In genomic region chr2:238059505-238059904, GRCh38 we compare ENCODE assay signal across 10 cellular contexts. TPM values are rescaled to one million over a fixed set of nuclear protein-coding genes. Genes with fewer than 3 reads are reported as not detected.
DNase-seq lines count a peak whose midpoint lies in the region; ATAC-seq and TF ChIP-seq lines count a peak whose summit lies in the region.
"Had no signal": no experiment of that assay in that cellular context is flagged by ENCODE, and none has a peak within 500 bp of the region (broad histone marks: within the 10 kb centered on the region; RNA-seq: fewer than 3 reads in every experiment).

No MANE protein-coding gene starts in this region.

- peaks cover 24% of the 10 kb centered on the region for H3K4me1 Mint-ChIP-seq in endothelial cell (ENCODE audit: unreplicated experiment)
- peaks cover 32% of the 10 kb centered on the region for H3K4me1 Mint-ChIP-seq in progenitor cell of endocrine pancreas (ENCODE audit: low read depth)

- H3K4me3 Mint-ChIP-seq in endothelial cell (ENCODE audit: unreplicated experiment) (peak overlapping the region; percentile 93), progenitor cell of endocrine pancreas (ENCODE audit: low read depth) (peak overlapping the region; percentile 82)

- no peaks in the 10 kb centered on the region for H3K9me2 ChIP-seq in SK-N-SH

- H3K36me3 Mint-ChIP-seq in endothelial cell (ENCODE audit: low read depth, unreplicated experiment): peaks cover 9% of the 10 kb centered on the region
- H3K36me3 Mint-ChIP-seq in progenitor cell of endocrine pancreas (ENCODE audit: insufficient read depth): peaks cover 1% of the 10 kb centered on the region

- peak overlapping the region; percentile 78; the same call in 1 of the 2 replicates for H3K4me2 ChIP-seq in SK-N-SH

- peaks cover 5 to 13% of the 10 kb centered on the region in 2 experiments; a peak in 3 of 4 replicates for H3K4me1 ChIP-seq in SK-N-SH (ENCODE audit: control insufficient read depth in 1 of 2, insufficient read depth in 2 of 2, low read depth in 1 of 2, low read length in 1 of 2)
- no peaks in the 10 kb centered on the region for H3K4me1 ChIP-seq in aorta (ENCODE audit: control insufficient read depth in 1 of 2, insufficient read depth in 2 of 2, low read length in 2 of 2)

- H3K4me3 ChIP-seq in SK-N-SH (ENCODE audit: low read depth in 2 of 2, low read length in 1 of 2) (peak overlapping the region; percentile 71 to 88; a peak in 3 of 4 replicates), aorta (ENCODE audit: low read length in 2 of 2) (no peak overlapping the region)

- H3K9me3 Mint-ChIP-seq in endothelial cell (ENCODE audit: unreplicated experiment) (no peaks in the 10 kb centered on the region), progenitor cell of endocrine pancreas (ENCODE audit: low read depth) (peaks cover 2% of the 10 kb centered on the region)

- POLR2A ChIA-PET in SK-N-SH (lab: Yijun Ruan, JAX): interaction anchor here (1.5 kb wide), 1 partner anchor 17 kb away, joined by 3 read pairs; no protein-coding TSS in a partner anchor

- H3K27me3 Mint-ChIP-seq in endothelial cell (ENCODE audit: unreplicated experiment): peaks cover 5% of the 10 kb centered on the region
- peaks cover 3% of the 10 kb centered on the region for H3K27me3 Mint-ChIP-seq in progenitor cell of endocrine pancreas

- H3K27ac ChIP-seq in SK-N-SH (ENCODE audit: low read depth in 2 of 2, low read length in 1 of 2): peak overlapping the region in 1 of 2 experiments; percentile 79; a peak in 1 of 4 replicates
- no peak overlapping the region for H3K27ac ChIP-seq in aorta (ENCODE audit: low read depth in 1 of 2, low read length in 2 of 2)

- H2AFZ ChIP-seq in SK-N-SH (ENCODE audit: low read depth): no peak overlapping the region

- no peak for TF ChIP-seq EP300 in SK-N-SH (IDR thresholded peaks at IDR 0.05; ENCODE audit: borderline replicate concordance in 1 of 2, low read depth in 1 of 2, low read length in 1 of 2)

- TF ChIP-seq CTCF in SK-N-SH (IDR thresholded peaks at IDR 0.05): no peak
- no peak for TF ChIP-seq CTCF in endothelial cell (IDR thresholded peaks at IDR 0.05; ENCODE audit: unreplicated experiment)
- no peak for TF ChIP-seq CTCF in progenitor cell of endocrine pancreas (IDR thresholded peaks at IDR 0.05; ENCODE audit: unreplicated experiment)

- WGBS in SK-N-SH (ENCODE audit: low lambda C conversion rate): 86% methylated on average over 3 of the region's 3 CpGs
- WGBS in aorta, 2 donors: 12 to 23% methylated on average over 3 of the region's 3 CpGs

- peaks cover 18% of the 10 kb centered on the region; the same call in 1 of the 2 replicates for H3K79me2 ChIP-seq in SK-N-SH (ENCODE audit: insufficient read depth)

- ATAC-seq in SK-N-SH treated with all-trans-retinoic acid at 6 μM for 48 hours (no peak), aorta (ENCODE audit: low FRiP score) (no peak)

- H4K20me1 ChIP-seq in SK-N-SH (ENCODE audit: insufficient read depth): no peaks in the 10 kb centered on the region

- H3K9ac ChIP-seq in SK-N-SH: peak overlapping the region; percentile 96; the same call in 1 of the 2 replicates

- H3K36me3 ChIP-seq in SK-N-SH (replicated peaks in 1 of 2; ENCODE audit: control insufficient read depth in 1 of 2, insufficient read depth in 2 of 2, low read length in 1 of 2): peaks cover 3 to 6% of the 10 kb centered on the region in 2 experiments
- H3K36me3 ChIP-seq in aorta (ENCODE audit: control insufficient read depth in 1 of 2, insufficient read depth in 2 of 2, low read length in 1 of 2): no peaks in the 10 kb centered on the region
- H3K36me3 ChIP-seq: thyroid gland had no signal

- TF ChIP-seq RAD21 in SK-N-SH (IDR thresholded peaks at IDR 0.05; ENCODE audit: low read length): no peak

- H3K9me3 ChIP-seq in SK-N-SH: no peaks in the 10 kb centered on the region
- H3K9me3 ChIP-seq in aorta (ENCODE audit: control insufficient read depth, low read length): no peaks in the 10 kb centered on the region
- H3K9me3 ChIP-seq: thyroid gland had no signal

- H3F3A ChIP-seq in SK-N-SH (replicated peaks; ENCODE audit: insufficient read depth): no peaks in the 10 kb centered on the region

- TF ChIP-seq POLR2A in Raji (IDR thresholded peaks at IDR 0.05; ENCODE audit: insufficient read depth, low read depth, low read length): 0 out of 2 replicates have a peak, but pooled peaks have one; percentile 15

- H3K27me3 ChIP-seq in SK-N-SH (ENCODE audit: insufficient read depth) (no peaks in the 10 kb centered on the region), aorta (ENCODE audit: control insufficient read depth in 1 of 2, insufficient read depth in 2 of 2, low read length in 1 of 2) (no peaks in the 10 kb centered on the region)
- H3K27me3 ChIP-seq: thyroid gland had no signal

- intact Hi-C loops in aorta (cut with DNase I): no loop called here

- DNase-seq in SK-N-SH: no peak
- no peak for DNase-seq in endothelial cell (ENCODE audit: low spot score)
- DNase-seq in progenitor cell of endocrine pancreas (ENCODE audit: low spot score, unreplicated experiment): no peak
- DNase-seq in aorta: no peak
- no peak for DNase-seq in cerebellar nuclear complex (lab: John Stamatoyannopoulos, UW)
- no peak for DNase-seq in effector CD4-positive, alpha-beta T cell
- DNase-seq: retina, thyroid gland had no signal

- CTCF ChIA-PET in SK-N-SH (lab: Yijun Ruan, JAX): interaction anchor here (1.0 to 1.6 kb wide), 3 partner anchors 76 to 201 kb away, joined by 3 read pairs; no protein-coding TSS in a partner anchor

- H3K27ac Mint-ChIP-seq in endothelial cell (ENCODE audit: unreplicated experiment): no peak overlapping the region
- no peak overlapping the region for H3K27ac Mint-ChIP-seq in progenitor cell of endocrine pancreas

TF ChIP-seq in SK-N-SH, 30 proteins besides CTCF, POLR2A, EP300 and RAD21 (continues in another document):
- TF ChIP-seq GABPA (IDR thresholded peaks at IDR 0.05; ENCODE audit: low read depth) (no peak), TEAD4 (IDR thresholded peaks at IDR 0.05; ENCODE audit: borderline replicate concordance, insufficient read depth) (no peak), NFIC (IDR thresholded peaks at IDR 0.05; ENCODE audit: borderline replicate concordance) (no peak), TAF1 (IDR thresholded peaks at IDR 0.05; ENCODE audit: borderline replicate concordance, low read depth, low read length) (no peak)

TF ChIP-seq in SK-N-SH treated with all-trans-retinoic acid at 6 μM for 48 hours, 23 proteins besides CTCF, POLR2A, EP300 and RAD21 (continues in another document):
- TF ChIP-seq SNAI2 (CRISPR knock-in tag; IDR thresholded peaks at IDR 0.05) (no peak), ARNTL (CRISPR knock-in tag; IDR thresholded peaks at IDR 0.05; ENCODE audit: borderline replicate concordance, low read depth) (no peak), RARB (CRISPR knock-in tag; IDR thresholded peaks at IDR 0.05) (no peak), GLIS3 (CRISPR knock-in tag; IDR thresholded peaks at IDR 0.05) (no peak), ZC3H10 (CRISPR knock-in tag; IDR thresholded peaks at IDR 0.05) (no peak), BACH2 (CRISPR knock-in tag; IDR thresholded peaks at IDR 0.05; ENCODE audit: borderline replicate concordance) (no peak), ZNF565 (CRISPR knock-in tag; conservative IDR thresholded peaks at IDR 0.05; ENCODE audit: low read depth) (no peak), TCF4 (CRISPR knock-in tag; IDR thresholded peaks at IDR 0.05; ENCODE audit: borderline replicate concordance) (no peak)
- TF ChIP-seq, protein P1, sequence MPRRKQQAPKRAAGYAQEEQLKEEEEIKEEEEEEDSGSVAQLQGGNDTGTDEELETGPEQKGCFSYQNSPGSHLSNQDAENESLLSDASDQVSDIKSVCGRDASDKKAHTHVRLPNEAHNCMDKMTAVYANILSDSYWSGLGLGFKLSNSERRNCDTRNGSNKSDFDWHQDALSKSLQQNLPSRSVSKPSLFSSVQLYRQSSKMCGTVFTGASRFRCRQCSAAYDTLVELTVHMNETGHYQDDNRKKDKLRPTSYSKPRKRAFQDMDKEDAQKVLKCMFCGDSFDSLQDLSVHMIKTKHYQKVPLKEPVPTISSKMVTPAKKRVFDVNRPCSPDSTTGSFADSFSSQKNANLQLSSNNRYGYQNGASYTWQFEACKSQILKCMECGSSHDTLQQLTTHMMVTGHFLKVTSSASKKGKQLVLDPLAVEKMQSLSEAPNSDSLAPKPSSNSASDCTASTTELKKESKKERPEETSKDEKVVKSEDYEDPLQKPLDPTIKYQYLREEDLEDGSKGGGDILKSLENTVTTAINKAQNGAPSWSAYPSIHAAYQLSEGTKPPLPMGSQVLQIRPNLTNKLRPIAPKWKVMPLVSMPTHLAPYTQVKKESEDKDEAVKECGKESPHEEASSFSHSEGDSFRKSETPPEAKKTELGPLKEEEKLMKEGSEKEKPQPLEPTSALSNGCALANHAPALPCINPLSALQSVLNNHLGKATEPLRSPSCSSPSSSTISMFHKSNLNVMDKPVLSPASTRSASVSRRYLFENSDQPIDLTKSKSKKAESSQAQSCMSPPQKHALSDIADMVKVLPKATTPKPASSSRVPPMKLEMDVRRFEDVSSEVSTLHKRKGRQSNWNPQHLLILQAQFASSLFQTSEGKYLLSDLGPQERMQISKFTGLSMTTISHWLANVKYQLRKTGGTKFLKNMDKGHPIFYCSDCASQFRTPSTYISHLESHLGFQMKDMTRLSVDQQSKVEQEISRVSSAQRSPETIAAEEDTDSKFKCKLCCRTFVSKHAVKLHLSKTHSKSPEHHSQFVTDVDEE (CRISPR knock-in tag; IDR thresholded peaks at IDR 0.05): no peak

RNA-seq across cellular contexts. Expression of gene SCLY, which starts 1.3 kb away (rescaled TPM):
- polyA plus RNA-seq in SK-N-SH (2012; rRNA removed) (19.1 and 20.9 TPM in 2 replicates), aorta (10 to 100 TPM in 1 of 2 donors, 1 to 10 TPM in 1; 6.3 to 11.1 TPM)
- 13.0 and 17.2 TPM in 2 replicates for polyA plus RNA-seq in SK-N-SH (2012; cell fraction: cytosol; rRNA removed)
- 25.5 and 29.9 TPM in 2 replicates for polyA plus RNA-seq in SK-N-SH (2012; cell fraction: nucleus; rRNA removed)
- total RNA-seq in endothelial cell (ENCODE audit: unreplicated experiment) (17.7 TPM), progenitor cell of endocrine pancreas (49.2 and 55.1 TPM in 2 replicates), aorta (10 to 100 TPM; 14.1 to 15.4 TPM)

RNA-seq across cellular contexts. Expression of gene ESPNL, which starts 40.6 kb away (rescaled TPM):
- polyA plus RNA-seq in SK-N-SH (2012; rRNA removed) (0.03 and 0.05 TPM in 2 replicates), aorta (under 1 TPM in 1 of 2 donors, not detected in 1; 0.20 TPM)
- not detected in 2 replicates for polyA plus RNA-seq in SK-N-SH (2012; cell fraction: cytosol; rRNA removed)
- polyA plus RNA-seq in SK-N-SH (2012; cell fraction: nucleus; rRNA removed): 0.07 and 0.08 TPM in 2 replicates
- total RNA-seq in endothelial cell (ENCODE audit: unreplicated experiment) (0.82 TPM), progenitor cell of endocrine pancreas (0.31 and 0.40 TPM in 2 replicates), aorta (not detected)

Comparison
In these comparisons a context has a peak if more than half of its experiments do, and no peak if none do; other contexts are left out.
1. H3K4me3 ChIP-seq: peak in SK-N-SH (2 of 2); none in aorta (0 of 2).